ENCODE assay signal across 24 cellular contexts in the genomic region with DNA sequence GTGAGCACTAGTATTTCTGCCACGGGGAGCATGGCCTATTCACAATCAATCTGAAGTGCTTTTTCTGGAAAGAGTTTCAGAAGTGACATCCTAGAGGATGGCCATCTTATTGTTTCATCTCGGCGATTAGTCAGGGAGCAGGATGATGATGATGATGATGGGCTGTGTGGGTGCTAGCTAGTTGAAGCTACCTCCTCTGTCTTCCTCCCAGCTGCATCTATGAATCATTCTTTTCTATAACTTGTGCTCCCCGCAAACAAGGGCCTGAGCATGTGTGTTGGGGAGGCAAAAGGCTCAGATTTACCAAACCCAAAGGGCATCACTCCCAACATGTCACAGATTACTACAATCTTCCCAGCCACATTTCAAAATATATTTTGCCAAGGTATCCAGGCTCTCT.
"Had no signal": no experiment of that assay in that cellular context is flagged by ENCODE, and none has a peak within 500 bp of the region (broad histone marks: within the 10 kb centered on the region; RNA-seq: fewer than 3 reads in every experiment).

No MANE protein-coding gene starts in this region.

- H3K36me3 Mint-ChIP-seq: immature natural killer cell; memory B cell; mesothelial cell of epicardium; natural killer cell treated with Interleukin-12 subunit alpha and Interleukin-12 subunit beta and Interleukin-15 and Interleukin-18, amount 100 ng/mL, for 72 hours; stimulated activated memory B cell treated with anti-CD40 and anti-IgM and Interleukin-4, amounts not matched to agents 10 μg/mL and 1 μg/mL and 100 μg/mL, for 72 hours had no signal

- H3K4me3 Mint-ChIP-seq: effector memory CD8-positive, alpha-beta T cell; immature natural killer cell; memory B cell; mesothelial cell of epicardium; natural killer cell treated with Interleukin-12 subunit alpha and Interleukin-12 subunit beta and Interleukin-15 and Interleukin-18, amount 100 ng/mL, for 72 hours; stimulated activated memory B cell treated with anti-CD40 and anti-IgM and Interleukin-4, amounts not matched to agents 10 μg/mL and 1 μg/mL and 100 μg/mL, for 72 hours; stimulated activated naive CD8-positive, alpha-beta T cell treated with anti-CD3 and anti-CD28 coated beads, Interleukin-15, Interleukin-2, amounts not matched to agents 100 ng/mL and 50 ng/mL, for 24 hours had no signal

- ATAC-seq: effector memory CD8-positive, alpha-beta T cell; foreskin keratinocyte; left cardiac atrium; lower lobe of right lung; natural killer cell treated with Interleukin-12 subunit alpha and Interleukin-12 subunit beta and Interleukin-15 and Interleukin-18, amount 100 ng/mL, for 72 hours; psoas muscle; stimulated activated memory B cell treated with anti-CD40 and anti-IgM and Interleukin-4, amounts not matched to agents 10 μg/mL and 1 μg/mL and 100 μg/mL, for 72 hours; upper lobe of right lung had no signal

- H3K27ac Mint-ChIP-seq: effector memory CD8-positive, alpha-beta T cell; immature natural killer cell; memory B cell; mesothelial cell of epicardium; natural killer cell treated with Interleukin-12 subunit alpha and Interleukin-12 subunit beta and Interleukin-15 and Interleukin-18, amount 100 ng/mL, for 72 hours; stimulated activated memory B cell treated with anti-CD40 and anti-IgM and Interleukin-4, amounts not matched to agents 10 μg/mL and 1 μg/mL and 100 μg/mL, for 72 hours; stimulated activated naive CD8-positive, alpha-beta T cell treated with anti-CD3 and anti-CD28 coated beads, Interleukin-15, Interleukin-2, amounts not matched to agents 100 ng/mL and 50 ng/mL, for 24 hours had no signal

- DNase-seq: effector memory CD8-positive, alpha-beta T cell; esophagus squamous epithelium; foreskin keratinocyte; immature natural killer cell; left cardiac atrium; left ventricle myocardium inferior; lower lobe of right lung; psoas muscle; retina; right lobe of liver; spleen; stimulated activated CD4-positive, alpha-beta T cell treated with anti-CD3 and anti-CD28 coated beads, Interleukin-15, amount 100 ng/mL, for 24 hours; stimulated activated CD4-positive, alpha-beta T cell treated with anti-CD3 and anti-CD28 coated beads, Interleukin-1b, Interleukin-23, amount 100 ng/mL, for 48 hours; stimulated activated CD4-positive, alpha-beta T cell treated with anti-CD3 and anti-CD28 coated beads, Interleukin-4, amount 100 ng/mL, for 24 hours; testis; upper lobe of right lung had no signal

- H3K27ac ChIP-seq: epithelial cell of prostate, esophagus squamous epithelium, foreskin keratinocyte, left ventricle myocardium inferior, lower lobe of right lung, parathyroid adenoma, psoas muscle, right lobe of liver, spleen, testis, tibial nerve, upper lobe of right lung had no signal

- H3K9me3 Mint-ChIP-seq: memory B cell; natural killer cell treated with Interleukin-12 subunit alpha and Interleukin-12 subunit beta and Interleukin-15 and Interleukin-18, amount 100 ng/mL, for 72 hours; stimulated activated memory B cell treated with anti-CD40 and anti-IgM and Interleukin-4, amounts not matched to agents 10 μg/mL and 1 μg/mL and 100 μg/mL, for 72 hours; stimulated activated naive CD8-positive, alpha-beta T cell treated with anti-CD3 and anti-CD28 coated beads, Interleukin-15, Interleukin-2, amounts not matched to agents 100 ng/mL and 50 ng/mL, for 24 hours had no signal

- H3K27me3 Mint-ChIP-seq: stimulated activated naive CD8-positive, alpha-beta T cell treated with anti-CD3 and anti-CD28 coated beads, Interleukin-15, Interleukin-2, amounts not matched to agents 100 ng/mL and 50 ng/mL, for 24 hours had no signal

- H3K4me1 Mint-ChIP-seq: immature natural killer cell; memory B cell; mesothelial cell of epicardium; stimulated activated memory B cell treated with anti-CD40 and anti-IgM and Interleukin-4, amounts not matched to agents 10 μg/mL and 1 μg/mL and 100 μg/mL, for 72 hours had no signal
